In the genomic region with DNA sequence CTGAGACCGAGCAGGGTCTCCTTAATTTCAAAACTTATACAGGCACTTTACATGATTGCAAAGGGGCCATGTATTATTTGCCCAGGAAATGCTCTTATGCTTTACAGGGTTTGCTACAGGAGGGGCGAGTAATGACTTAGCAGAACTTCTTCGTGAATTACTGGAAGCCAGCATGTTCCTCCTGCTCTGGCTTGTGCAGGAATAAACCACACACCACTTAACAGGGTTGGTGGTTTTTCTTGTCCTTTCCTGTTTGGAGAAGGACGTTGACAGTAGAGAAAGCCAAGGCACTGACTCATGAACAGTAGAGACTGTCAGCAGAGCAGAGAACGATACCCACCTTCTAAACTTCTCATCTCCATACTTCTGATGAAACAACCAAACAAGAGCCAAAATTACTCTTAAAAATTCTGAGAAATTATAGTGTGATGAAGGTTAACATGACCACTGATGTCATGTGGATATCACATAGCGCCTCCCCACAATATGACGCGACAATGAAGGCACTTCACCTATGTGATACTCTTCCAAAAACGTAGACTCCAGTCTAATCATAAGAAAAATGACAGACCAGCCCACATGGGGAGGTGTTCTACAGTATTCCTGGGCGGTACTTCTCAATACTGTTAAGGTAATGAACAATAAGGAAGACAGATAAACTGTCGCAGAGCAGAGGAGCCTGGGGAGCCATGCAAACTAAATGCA, we compare ENCODE assay signal across 1 cellular context.
TF ChIP-seq lines count a peak whose summit lies in the region.

No MANE protein-coding gene starts in this region.

TF ChIP-seq in WTC11, 78 proteins besides CTCF, POLR2A, EP300 and RAD21 (continued from another document):
- TF ChIP-seq ERG (CRISPR knock-in tag; IDR thresholded peaks at IDR 0.05), result no peak
- no peak for TF ChIP-seq SP1 (CRISPR knock-in tag; conservative IDR thresholded peaks at IDR 0.05)
TF ChIP-seq in WTC11: peak in this region for 0.
